Comparison of ENCODE assay signal across 8 cellular contexts in genomic region chr3:12993623-12994356, GRCh38.
DNase-seq lines count a peak whose midpoint lies in the region; ATAC-seq and TF ChIP-seq lines count a peak whose summit lies in the region.

No MANE protein-coding gene starts in this region.

- H3K36me3 ChIP-seq in BLaER1 treated with 17β-estradiol and CSF1 and Interleukin-3, amounts not matched to agents 10 nM and 100 nM, result peaks cover 0 to 71% (median 14%) of the 10 kb centered on the region in 11 experiments; a peak in 18 of 22 replicates
- no peaks in the 10 kb centered on the region for H3K36me3 ChIP-seq in esophagus muscularis mucosa

- H3K27ac ChIP-seq in BLaER1 treated with 17β-estradiol and CSF1 and Interleukin-3, amounts not matched to agents 10 nM and 100 nM, result peak overlapping the region in 10 of 11 experiments; percentile 14 to 70 (median 54); a peak in 17 of 22 replicates
- H3K27ac ChIP-seq in esophagus muscularis mucosa (replicated peaks in 1 of 4), result peak overlapping the region; percentile 88 to 92 (median 90)

- peaks cover 82 to 96% (median 90%) of the 10 kb centered on the region in 10 experiments for H3K4me1 ChIP-seq in BLaER1 treated with 17β-estradiol and CSF1 and Interleukin-3, amounts not matched to agents 10 nM and 100 nM
- H3K4me1 ChIP-seq in esophagus muscularis mucosa, result peaks cover 39 to 64% (median 42%) of the 10 kb centered on the region in 4 donors

- peaks cover 18 to 33% (median 28%) of the 10 kb centered on the region in 11 experiments for H3K27me3 ChIP-seq in BLaER1 treated with 17β-estradiol and CSF1 and Interleukin-3, amounts not matched to agents 10 nM and 100 nM
- no peaks in the 10 kb centered on the region for H3K27me3 ChIP-seq in esophagus muscularis mucosa

- peaks cover 58 to 100% (median 83%) of the 10 kb centered on the region in 11 experiments for H4K20me1 ChIP-seq in BLaER1 treated with 17β-estradiol and CSF1 and Interleukin-3, amounts not matched to agents 10 nM and 100 nM

- H3K4me3 Mint-ChIP-seq in T-helper 17 cell (peak overlapping the region; percentile 98), neural crest cell (no peak overlapping the region)

- peak; percentile 27 for ATAC-seq in GM21515 (IDR thresholded peaks at IDR 0.05; ENCODE audit: unreplicated experiment)
- peak; percentile 16 for ATAC-seq in T-helper 17 cell
- no peak for ATAC-seq in HG02884 (IDR thresholded peaks at IDR 0.05; ENCODE audit: unreplicated experiment)

- no peak for DNase-seq in T-helper 17 cell
- no peak for DNase-seq in esophagus muscularis mucosa (ENCODE audit: extremely low spot score)
- DNase-seq in neural crest cell (ENCODE audit: low read depth, low spot score), result peak; percentile 27
- no peak for DNase-seq in NCI-H2171 treated with DMSO at 0.1 percent for 48 hours (lab: John Stamatoyannopoulos, UW)
- no peak for DNase-seq in NCI-H345 treated with DMSO at 0.1 percent for 48 hours (lab: John Stamatoyannopoulos, UW; ENCODE audit: unreplicated experiment)

- TF ChIP-seq EP300 in esophagus muscularis mucosa (IDR thresholded peaks at IDR 0.05), result no peak

- peak overlapping the region; percentile 47 to 79 (median 63) for H3K4me3 ChIP-seq in BLaER1 treated with 17β-estradiol and CSF1 and Interleukin-3, amounts not matched to agents 10 nM and 100 nM
- H3K4me3 ChIP-seq in esophagus muscularis mucosa, result peak overlapping the region; percentile 78 to 90 (median 84)

- no peaks in the 10 kb centered on the region for H3K27me3 Mint-ChIP-seq in T-helper 17 cell
- peaks cover 35% of the 10 kb centered on the region for H3K27me3 Mint-ChIP-seq in neural crest cell (ENCODE audit: low read depth)

- TF ChIP-seq CTCF in esophagus muscularis mucosa (IDR thresholded peaks at IDR 0.05), result no peak
- no peak for TF ChIP-seq CTCF in neural crest cell (conservative IDR thresholded peaks at IDR 0.05)

- TF ChIP-seq POLR2A in esophagus muscularis mucosa (IDR thresholded peaks at IDR 0.05; ENCODE audit: low read depth), result no peak

- peak overlapping the region; percentile 56 to 81 (median 73) for H3K9ac ChIP-seq in BLaER1 treated with 17β-estradiol and CSF1 and Interleukin-3, amounts not matched to agents 10 nM and 100 nM

- no peaks in the 10 kb centered on the region for H3K36me3 Mint-ChIP-seq in T-helper 17 cell (ENCODE audit: low read depth)
- no peaks in the 10 kb centered on the region for H3K36me3 Mint-ChIP-seq in neural crest cell (ENCODE audit: low read depth)

- H3K4me1 Mint-ChIP-seq in T-helper 17 cell (peaks cover 49% of the 10 kb centered on the region), neural crest cell (peaks cover 8% of the 10 kb centered on the region)

- no peak overlapping the region for H3K27ac Mint-ChIP-seq in T-helper 17 cell
- no peak overlapping the region for H3K27ac Mint-ChIP-seq in neural crest cell (ENCODE audit: unreplicated experiment)

- intact Hi-C loops in esophagus muscularis mucosa (cut with DNase I), result loop anchor here (5.0 kb wide), 2 partner anchors 36 to 96 kb away; no protein-coding TSS in a partner anchor

- WGBS in esophagus muscularis mucosa, result 10% methylated on average over 2 of the region's 107 CpGs

- peak overlapping the region; percentile 95 to 100 (median 99) for H3K4me2 ChIP-seq in BLaER1 treated with 17β-estradiol and CSF1 and Interleukin-3, amounts not matched to agents 10 nM and 100 nM

- no peaks in the 10 kb centered on the region for H3K9me3 Mint-ChIP-seq in neural crest cell

- H3K9me3 ChIP-seq in BLaER1 treated with 17β-estradiol and CSF1 and Interleukin-3, amounts not matched to agents 10 nM and 100 nM (replicated peaks in 1 of 11), result no peaks in the 10 kb centered on the region
- H3K9me3 ChIP-seq in T-helper 17 cell (ENCODE audit: control insufficient read depth, low read length, poor library complexity, severe bottlenecking) (no peaks in the 10 kb centered on the region), esophagus muscularis mucosa (no peaks in the 10 kb centered on the region)
